In the genomic region with DNA sequence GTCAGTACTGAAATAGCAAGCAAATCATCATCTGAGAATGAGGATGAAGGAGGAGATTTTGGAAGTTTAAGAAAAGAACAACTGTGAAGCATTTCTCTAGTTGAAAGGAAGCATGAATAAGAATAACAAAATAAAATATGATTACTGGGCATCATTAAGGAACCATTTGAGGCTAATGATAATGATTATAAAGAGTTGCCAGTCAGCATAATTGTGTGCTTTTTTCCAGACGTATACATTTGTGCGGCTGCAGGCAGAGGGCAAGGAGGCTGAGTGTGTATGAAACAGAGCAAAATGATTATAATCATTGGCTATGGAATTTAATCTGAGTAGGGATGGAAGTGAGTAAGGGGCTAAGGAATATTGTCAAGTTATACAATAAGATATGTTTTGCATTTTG, we compare ENCODE assay signal across 5 cellular contexts.
"Had no signal": no experiment of that assay in that cellular context is flagged by ENCODE, and none has a peak within 500 bp of the region (broad histone marks: within the 10 kb centered on the region; RNA-seq: fewer than 3 reads in every experiment).

No MANE protein-coding gene starts in this region.

- DNase-seq: KBM-7, KG1 had no signal

- H3K27ac ChIP-seq: HL-60, KMS-11 had no signal

- H3K9ac ChIP-seq: KMS-11 had no signal

- H3K4me2 ChIP-seq: KMS-11 had no signal

- FAIRE-seq: HTR-8/SVneo had no signal
